Comparison of ENCODE assay signal across 8 cellular contexts in genomic region chr9:34665109-34665380, GRCh38. TPM values are rescaled to one million over a fixed set of nuclear protein-coding genes. Genes with fewer than 3 reads are reported as not detected.
DNase-seq lines count a peak whose midpoint lies in the region; TF ChIP-seq lines count a peak whose summit lies in the region.

No MANE protein-coding gene starts in this region.

- H3K4me3 ChIP-seq in HUES64 (ENCODE audit: low read length): peak overlapping the region; percentile 80
- peak overlapping the region; percentile 95 for H3K4me3 ChIP-seq in ectodermal cell (ENCODE audit: insufficient read depth, low read depth, low read length)
- H3K4me3 ChIP-seq in ovary: peak overlapping the region; percentile 81

- H3K27me3 Mint-ChIP-seq in T-helper 1 cell treated with Interleukin-12 subunit alpha and Interleukin-12 subunit beta and Interleukin-4 antibody, amounts not matched to agents 30 μg/mL and 1 μg/mL, for 36 hours (ENCODE audit: low read depth): no peaks in the 10 kb centered on the region

- TF ChIP-seq CTCF in ovary (IDR thresholded peaks at IDR 0.05): no peak

- peaks cover 41% of the 10 kb centered on the region for H3K4me1 Mint-ChIP-seq in T-helper 1 cell treated with Interleukin-12 subunit alpha and Interleukin-12 subunit beta and Interleukin-4 antibody, amounts not matched to agents 30 μg/mL and 1 μg/mL, for 36 hours (ENCODE audit: low read depth)

- H3K4me1 ChIP-seq in HUES64 (ENCODE audit: insufficient read depth, low read length): peaks cover 6% of the 10 kb centered on the region
- H3K4me1 ChIP-seq in ectodermal cell (ENCODE audit: control insufficient read depth, insufficient read depth, low read length): no peaks in the 10 kb centered on the region
- H3K4me1 ChIP-seq in ovary (ENCODE audit: insufficient read depth): peaks cover 4% of the 10 kb centered on the region

- DNase-seq in T-helper 1 cell: no peak
- DNase-seq in ovary: no peak
- no peak for DNase-seq in kidney glomerular epithelial cell (lab: John Stamatoyannopoulos, UW)
- no peak for DNase-seq in NCI-H146 (lab: John Stamatoyannopoulos, UW)
- DNase-seq in cerebellar nuclear complex (lab: John Stamatoyannopoulos, UW): no peak

- H3K4me3 Mint-ChIP-seq in T-helper 1 cell treated with Interleukin-12 subunit alpha and Interleukin-12 subunit beta and Interleukin-4 antibody, amounts not matched to agents 30 μg/mL and 1 μg/mL, for 36 hours: peak overlapping the region; percentile 86

- peak overlapping the region; percentile 49; the same call in 1 of the 2 replicates for H3K9ac ChIP-seq in HUES64 (ENCODE audit: low read depth, low read length)

- peaks cover 25% of the 10 kb centered on the region for H3K36me3 Mint-ChIP-seq in T-helper 1 cell treated with Interleukin-12 subunit alpha and Interleukin-12 subunit beta and Interleukin-4 antibody, amounts not matched to agents 30 μg/mL and 1 μg/mL, for 36 hours (ENCODE audit: low read depth)

- peaks cover 10% of the 10 kb centered on the region; the same call in 1 of the 2 replicates for H3K36me3 ChIP-seq in HUES64 (ENCODE audit: insufficient read depth, low read length)
- H3K36me3 ChIP-seq in ectodermal cell (ENCODE audit: control insufficient read depth, insufficient read depth, low read length): no peaks in the 10 kb centered on the region
- H3K36me3 ChIP-seq in ovary: no peaks in the 10 kb centered on the region

- H3K27me3 ChIP-seq in HUES64 (ENCODE audit: insufficient read depth, low read length) (no peaks in the 10 kb centered on the region), ectodermal cell (ENCODE audit: control insufficient read depth, insufficient read depth, low read length, poor library complexity, severe bottlenecking) (no peaks in the 10 kb centered on the region), ovary (no peaks in the 10 kb centered on the region)

- TF ChIP-seq POLR2A in ovary (IDR thresholded peaks at IDR 0.05): no peak

- H3K9me3 Mint-ChIP-seq in T-helper 1 cell treated with Interleukin-12 subunit alpha and Interleukin-12 subunit beta and Interleukin-4 antibody, amounts not matched to agents 30 μg/mL and 1 μg/mL, for 36 hours: peaks cover 9% of the 10 kb centered on the region

- TF ChIP-seq EP300 in ovary (IDR thresholded peaks at IDR 0.05): no peak

- intact Hi-C loops in ovary (cut with DNase I): loop anchor here in 1 of 4 donors (10.0 kb wide), 1 partner anchor 1500 kb away; the partner anchor contains the start of gene B4GALT1

- H3K27ac ChIP-seq in HUES64 (ENCODE audit: low read depth, low read length) (no peak overlapping the region; the same call in 1 of the 2 replicates), ectodermal cell (ENCODE audit: insufficient read depth, low read depth, low read length, poor library complexity, severe bottlenecking) (no peak overlapping the region), ovary (peak overlapping the region; percentile 59 to 94)

- under 1% methylated on average over 20 of the region's 20 CpGs for WGBS in HUES64
- 0 to 1% methylated on average over 20 of the region's 20 CpGs for WGBS in ectodermal cell, 2 experiments
- WGBS in ovary, 3 donors: 0% methylated on average over 1 to 20 of the region's 20 CpGs

- 0 out of 2 replicates have a peak, but pooled peaks cover 3% of the 10 kb centered on the region for H3K9me3 ChIP-seq in HUES64 (ENCODE audit: insufficient read depth, low read depth, low read length)
- H3K9me3 ChIP-seq in ectodermal cell (ENCODE audit: control insufficient read depth, low read length): no peaks in the 10 kb centered on the region
- no peaks in the 10 kb centered on the region for H3K9me3 ChIP-seq in ovary

- H3K27ac Mint-ChIP-seq in T-helper 1 cell treated with Interleukin-12 subunit alpha and Interleukin-12 subunit beta and Interleukin-4 antibody, amounts not matched to agents 30 μg/mL and 1 μg/mL, for 36 hours: peak overlapping the region; percentile 87

RNA-seq across cellular contexts. Expression of gene CCL27, which starts 2.6 kb away (rescaled TPM):
- polyA plus RNA-seq in HUES64 (2013, experiment 1 of 2): not detected
- not detected for polyA plus RNA-seq in HUES64 (2013, experiment 2 of 2)
- 0.56 TPM for polyA plus RNA-seq in ectodermal cell (2013, experiment 1 of 4)
- 0.62 TPM for polyA plus RNA-seq in ectodermal cell (2013, experiment 2 of 4)
- polyA plus RNA-seq in ectodermal cell (2013, experiment 3 of 4): 0.69 TPM
- 0.32 TPM for polyA plus RNA-seq in ectodermal cell (2013, experiment 4 of 4)
- 1 to 10 TPM in 1 of 7 donors, under 1 TPM in 3, not detected in 3; 0.48 to 1.1 (median 0.69) TPM for total RNA-seq in ovary
- under 1 TPM in 1 of 2 donors, not detected in 1; 0.21 TPM for polyA plus RNA-seq in ovary

RNA-seq across cellular contexts. Expression of gene IL11RA, which starts 13.1 kb away (rescaled TPM):
- 3.2 TPM for polyA plus RNA-seq in HUES64 (2013, experiment 1 of 2)
- 5.7 TPM for polyA plus RNA-seq in HUES64 (2013, experiment 2 of 2)
- 15.4 TPM for polyA plus RNA-seq in ectodermal cell (2013, experiment 1 of 4)
- 16.4 TPM for polyA plus RNA-seq in ectodermal cell (2013, experiment 2 of 4)
- 13.1 TPM for polyA plus RNA-seq in ectodermal cell (2013, experiment 3 of 4)
- polyA plus RNA-seq in ectodermal cell (2013, experiment 4 of 4): 17.0 TPM
- 10 to 100 TPM; 17.3 to 54.3 (median 35.8) TPM for total RNA-seq in ovary
- polyA plus RNA-seq in ovary: 10 to 100 TPM; 25.4 to 40.2 TPM

RNA-seq across cellular contexts. Expression of gene GALT, which starts 18.6 kb away (rescaled TPM):
- 18.8 TPM for polyA plus RNA-seq in HUES64 (2013, experiment 1 of 2)
- polyA plus RNA-seq in HUES64 (2013, experiment 2 of 2): 20.4 TPM
- 40.8 TPM for polyA plus RNA-seq in ectodermal cell (2013, experiment 1 of 4)
- 40.2 TPM for polyA plus RNA-seq in ectodermal cell (2013, experiment 2 of 4)
- polyA plus RNA-seq in ectodermal cell (2013, experiment 3 of 4): 36.7 TPM
- polyA plus RNA-seq in ectodermal cell (2013, experiment 4 of 4): 37.8 TPM
- 10 to 100 TPM; 33.1 to 63.3 (median 45.2) TPM for total RNA-seq in ovary
- 10 to 100 TPM; 43.7 to 48.9 TPM for polyA plus RNA-seq in ovary

RNA-seq across cellular contexts. Expression of gene CCL19, which starts 26.0 kb away (rescaled TPM):
- not detected for polyA plus RNA-seq in HUES64 (2013, experiment 1 of 2)
- not detected for polyA plus RNA-seq in HUES64 (2013, experiment 2 of 2)
- polyA plus RNA-seq in ectodermal cell (2013, experiment 1 of 4): not detected
- not detected for polyA plus RNA-seq in ectodermal cell (2013, experiment 2 of 4)
- not detected for polyA plus RNA-seq in ectodermal cell (2013, experiment 3 of 4)
- not detected for polyA plus RNA-seq in ectodermal cell (2013, experiment 4 of 4)
- total RNA-seq in ovary: 10 to 100 TPM in 1 of 7 donors, under 1 TPM in 1, not detected in 5; 0.97 to 14.9 TPM
- 10 to 100 TPM in 1 of 2 donors, under 1 TPM in 1; 0.40 to 14.5 TPM for polyA plus RNA-seq in ovary

RNA-seq across cellular contexts. Expression of gene SIGMAR1, which starts 27.5 kb away (rescaled TPM):
- polyA plus RNA-seq in HUES64 (2013, experiment 1 of 2): 66.6 TPM
- 83.6 TPM for polyA plus RNA-seq in HUES64 (2013, experiment 2 of 2)
- polyA plus RNA-seq in ectodermal cell (2013, experiment 1 of 4): 82.4 TPM
- polyA plus RNA-seq in ectodermal cell (2013, experiment 2 of 4): 84.1 TPM
- polyA plus RNA-seq in ectodermal cell (2013, experiment 3 of 4): 90.7 TPM
- 92.3 TPM for polyA plus RNA-seq in ectodermal cell (2013, experiment 4 of 4)
- 10 to 100 TPM; 47.2 to 73.9 (median 54.3) TPM for total RNA-seq in ovary
- 10 to 100 TPM; 52.7 to 92.4 TPM for polyA plus RNA-seq in ovary

Comparison
In these comparisons a context has a peak if more than half of its experiments do, and no peak if none do; other contexts are left out.
1. H3K27ac ChIP-seq: peak in ovary (2 of 2); none in HUES64 (single experiment) and ectodermal cell (single experiment).
2. Peak in every context shown above with its lines, with median percentiles within 50 percentile points of each other: H3K4me3 ChIP-seq.